8 cellular contexts compared by ENCODE assay signal in the genomic region with DNA sequence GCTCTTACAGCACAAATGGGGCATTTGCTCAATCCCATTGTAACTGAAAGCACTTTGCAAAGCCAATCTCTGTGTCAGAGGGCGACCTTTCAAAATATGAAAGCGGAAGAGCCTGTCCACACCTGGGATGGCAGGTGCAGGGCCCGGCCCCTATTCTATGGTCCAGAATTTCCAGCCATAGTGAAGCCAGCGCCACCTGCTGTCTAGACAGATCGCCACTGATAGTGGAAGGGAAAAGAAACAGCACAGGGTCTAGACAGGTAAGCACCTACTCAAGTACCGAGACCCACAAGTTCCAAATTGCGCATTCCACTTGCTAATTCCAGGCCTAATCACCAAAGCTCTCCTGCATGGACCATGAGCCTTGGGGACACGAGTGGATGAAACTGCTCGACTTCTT.
DNase-seq lines count a peak whose midpoint lies in the region; TF ChIP-seq lines count a peak whose summit lies in the region.

No MANE protein-coding gene starts in this region.

- intact Hi-C loops in mammary epithelial cell (cut with micrococcal nuclease) (loop anchor here (1.0 to 5.0 kb wide), 2 partner anchors 447 to 484 kb away; no protein-coding TSS in a partner anchor), posterior vena cava (cut with DNase I) (no loop called here), ascending aorta (cut with DNase I) (no loop called here)

- H2BK5ac ChIP-seq in neuronal stem cell (ENCODE audit: low read length) = no peak overlapping the region

- peaks cover 3% of the 10 kb centered on the region for H3K9me3 ChIP-seq in mammary epithelial cell (replicated peaks; ENCODE audit: insufficient read depth, low read length)
- H3K9me3 ChIP-seq in neuronal stem cell (replicated peaks in 1 of 2; ENCODE audit: control insufficient read depth in 2 of 2, insufficient read depth in 1 of 2, low read depth in 1 of 2, low read length in 2 of 2) = no peaks in the 10 kb centered on the region
- no peaks in the 10 kb centered on the region for H3K9me3 ChIP-seq in ascending aorta

- H2BK120ac ChIP-seq in neuronal stem cell (ENCODE audit: low read depth, low read length) = no peak overlapping the region

- H3K4me3 ChIP-seq in mammary epithelial cell (replicated peaks in 1 of 3; ENCODE audit: insufficient read depth in 1 of 3, low read depth in 2 of 3, low read length in 3 of 3) (no peak overlapping the region), neuronal stem cell (ENCODE audit: low read length in 2 of 2) (no peak overlapping the region), ascending aorta (no peak overlapping the region)

- no peaks in the 10 kb centered on the region for H3K79me2 ChIP-seq in mammary epithelial cell (ENCODE audit: insufficient read depth, low read length)

- 52% methylated on average over 9 of the region's 9 CpGs for WGBS in mammary epithelial cell (ENCODE audit: low coverage, missing lambda C conversion rate)
- no CpG with 5 or more reads among the region's 9 CpGs for WGBS in neuronal stem cell (ENCODE audit: extremely low coverage in 2 of 2, insufficient read length in 2 of 2, insufficient replicate concordance in 1 of 2), 2 donors

- H3K23ac ChIP-seq in neuronal stem cell (ENCODE audit: low read depth, low read length, poor library complexity) = no peak overlapping the region

- CTCF ChIA-PET in mammary epithelial cell (lab: Charles Lee; ENCODE audit: low non-redundant PET) = no interaction called here

- no peaks in the 10 kb centered on the region for H3K27me3 ChIP-seq in mammary epithelial cell (ENCODE audit: insufficient read depth, low read length)
- no peaks in the 10 kb centered on the region for H3K27me3 ChIP-seq in neuronal stem cell (ENCODE audit: control insufficient read depth in 3 of 3, insufficient read depth in 3 of 3, low read depth in 1 of 3, low read length in 3 of 3)
- no peaks in the 10 kb centered on the region for H3K27me3 ChIP-seq in ascending aorta

- H2BK15ac ChIP-seq in neuronal stem cell (ENCODE audit: low read length) = no peak overlapping the region

- no peak overlapping the region for H3K27ac ChIP-seq in mammary epithelial cell (ENCODE audit: insufficient read depth, low read depth, low read length)
- H3K27ac ChIP-seq in neuronal stem cell (replicated peaks; ENCODE audit: low read length) = no peak overlapping the region
- H3K27ac ChIP-seq in ascending aorta = no peak overlapping the region

- H3K4me2 ChIP-seq in mammary epithelial cell (ENCODE audit: insufficient read depth, low read depth, low read length) = no peak overlapping the region
- H3K4me2 ChIP-seq in neuronal stem cell (ENCODE audit: insufficient read depth, low read length, poor library complexity, severe bottlenecking) = no peak overlapping the region

- BruUV-seq in mammary epithelial cell (replicated peaks; lab: Mats Ljungman, UMichigan) = no TSS peak

- dilution Hi-C loops in mammary epithelial cell (cut with HindIII; ENCODE audit: low sequenced_read_pairs) = no loop called here

- H4K20me1 ChIP-seq in mammary epithelial cell (ENCODE audit: insufficient read depth, low read length) = no peaks in the 10 kb centered on the region

- peak; percentile 34 to 61 for TF ChIP-seq CTCF in mammary epithelial cell (conservative IDR thresholded peaks at IDR 0.05 in 1 of 2, IDR thresholded peaks at IDR 0.05 in 1 of 2; ENCODE audit: extremely low read depth in 1 of 2, insufficient read depth in 1 of 2, low read depth in 1 of 2, low read length in 2 of 2)
- TF ChIP-seq CTCF in ascending aorta (IDR thresholded peaks at IDR 0.05) = no peak

- H2BK12ac ChIP-seq in neuronal stem cell (ENCODE audit: low read length) = no peak overlapping the region

- no peak overlapping the region for H4K91ac ChIP-seq in neuronal stem cell (ENCODE audit: low read depth, low read length, poor library complexity)

- DNase-seq in NCI-H2227 (lab: John Stamatoyannopoulos, UW; ENCODE audit: unreplicated experiment) (peak; percentile 14), NCI-H2227 treated with DMSO at 0.1 percent for 48 hours (lab: John Stamatoyannopoulos, UW) (no peak), HT-29 (ENCODE audit: low spot score) (peak; percentile 84), mammary epithelial cell (no peak), neuronal stem cell (ENCODE audit: low spot score) (peak; percentile 17), GF-D8 (lab: John Stamatoyannopoulos, UW) (no peak), posterior vena cava (ENCODE audit: low spot score) (no peak), ascending aorta (ENCODE audit: low spot score in 2 of 2) (no peak)

- no peak overlapping the region for H4K8ac ChIP-seq in neuronal stem cell (ENCODE audit: low read depth, low read length)

- no peak overlapping the region for H3K14ac ChIP-seq in neuronal stem cell (ENCODE audit: low read length)

- no peaks in the 10 kb centered on the region for H3K79me1 ChIP-seq in neuronal stem cell (ENCODE audit: low read depth, low read length)

- in situ Hi-C loops in mammary epithelial cell (cut with MboI; ENCODE audit: low sequenced_read_pairs in 2 of 2) = no loop called here

- H3K4me1 ChIP-seq in mammary epithelial cell (ENCODE audit: insufficient read depth, low read length) (no peaks in the 10 kb centered on the region), neuronal stem cell (ENCODE audit: control insufficient read depth in 2 of 2, insufficient read depth in 1 of 2, low read depth in 1 of 2, low read length in 2 of 2) (peaks cover 0 to under 1% of the 10 kb centered on the region in 2 donors), ascending aorta (no peaks in the 10 kb centered on the region)

- no peak overlapping the region for H2AK5ac ChIP-seq in neuronal stem cell (ENCODE audit: low read depth, low read length)

- H3K36me3 ChIP-seq in mammary epithelial cell (ENCODE audit: insufficient read depth, low read length) (no peaks in the 10 kb centered on the region), neuronal stem cell (replicated peaks in 1 of 2; ENCODE audit: control insufficient read depth in 2 of 2, insufficient read depth in 2 of 2, low read length in 2 of 2) (no peaks in the 10 kb centered on the region), ascending aorta (no peaks in the 10 kb centered on the region)

- no peak overlapping the region for H3K18ac ChIP-seq in neuronal stem cell (ENCODE audit: low read length)

- H3K4ac ChIP-seq in neuronal stem cell (ENCODE audit: low read length) = no peak overlapping the region

- H2AFZ ChIP-seq in mammary epithelial cell (ENCODE audit: low read depth, low read length) (no peak overlapping the region), neuronal stem cell (ENCODE audit: low read length) (no peak overlapping the region)

- no peak overlapping the region for H3K9ac ChIP-seq in mammary epithelial cell (ENCODE audit: insufficient read depth, low read length)
- no peak overlapping the region for H3K9ac ChIP-seq in neuronal stem cell (ENCODE audit: low read depth, low read length, poor library complexity)

Comparison
In these comparisons a context has a peak if more than half of its experiments do, and no peak if none do; other contexts are left out.
1. DNase-seq: peak in NCI-H2227 (single experiment), HT-29 (single experiment) and neuronal stem cell (single experiment); none in NCI-H2227 treated with DMSO at 0.1 percent for 48 hours (single experiment), mammary epithelial cell (single experiment), GF-D8 (single experiment), posterior vena cava (single experiment) and ascending aorta (0 of 2).
2. CTCF ChIP-seq: peak in mammary epithelial cell (2 of 2); none in ascending aorta (0 of 3).